In genomic region chr11:95577716-95578460, GRCh38 we compare ENCODE assay signal across 11 cellular contexts.
DNase-seq lines count a peak whose midpoint lies in the region; ATAC-seq lines count a peak whose summit lies in the region.
"Had no signal": no experiment of that assay in that cellular context is flagged by ENCODE, and none has a peak within 500 bp of the region (broad histone marks: within the 10 kb centered on the region; RNA-seq: fewer than 3 reads in every experiment).

No MANE protein-coding gene starts in this region.

- H3K27me3 Mint-ChIP-seq in activated naive CD4-positive, alpha-beta T cell treated with anti-CD3 and anti-CD28 coated beads for 36 hours (ENCODE audit: low read depth): no peaks in the 10 kb centered on the region
- no peaks in the 10 kb centered on the region for H3K27me3 Mint-ChIP-seq in activated naive CD4-positive, alpha-beta T cell treated with anti-CD3 and anti-CD28 coated beads, Interleukin-2, amount 10 ng/mL, durations not matched to agents 7 days and 5 days
- H3K27me3 Mint-ChIP-seq: activated CD4-positive, alpha-beta T cell treated with anti-CD3 and anti-CD28 coated beads, Interleukin-2, amount 10 ng/mL, durations not matched to agents 7 days and 5 days had no signal

- H3K27ac ChIP-seq in epithelial cell of prostate: peak overlapping the region; percentile 76

- H3K9me3 Mint-ChIP-seq in activated naive CD4-positive, alpha-beta T cell treated with anti-CD3 and anti-CD28 coated beads for 36 hours: no peaks in the 10 kb centered on the region
- H3K9me3 Mint-ChIP-seq in activated naive CD4-positive, alpha-beta T cell treated with anti-CD3 and anti-CD28 coated beads, Interleukin-2, amount 10 ng/mL, durations not matched to agents 7 days and 5 days: peaks cover 5% of the 10 kb centered on the region
- H3K9me3 Mint-ChIP-seq: CD8-positive, alpha-beta memory T cell had no signal

- H3K27ac Mint-ChIP-seq in activated naive CD4-positive, alpha-beta T cell treated with anti-CD3 and anti-CD28 coated beads for 36 hours: no peak overlapping the region
- no peak overlapping the region for H3K27ac Mint-ChIP-seq in activated naive CD4-positive, alpha-beta T cell treated with anti-CD3 and anti-CD28 coated beads, Interleukin-2, amount 10 ng/mL, durations not matched to agents 7 days and 5 days
- H3K27ac Mint-ChIP-seq: activated CD4-positive, alpha-beta T cell treated with anti-CD3 and anti-CD28 coated beads, Interleukin-2, amount 10 ng/mL, durations not matched to agents 7 days and 5 days; CD8-positive, alpha-beta memory T cell had no signal

- peaks cover 10% of the 10 kb centered on the region for H3K4me1 Mint-ChIP-seq in activated naive CD4-positive, alpha-beta T cell treated with anti-CD3 and anti-CD28 coated beads for 36 hours (ENCODE audit: low read depth)
- H3K4me1 Mint-ChIP-seq in activated naive CD4-positive, alpha-beta T cell treated with anti-CD3 and anti-CD28 coated beads, Interleukin-2, amount 10 ng/mL, durations not matched to agents 7 days and 5 days: no peaks in the 10 kb centered on the region
- H3K4me1 Mint-ChIP-seq: activated CD4-positive, alpha-beta T cell treated with anti-CD3 and anti-CD28 coated beads, Interleukin-2, amount 10 ng/mL, durations not matched to agents 7 days and 5 days; CD8-positive, alpha-beta memory T cell had no signal

- DNase-seq in activated naive CD4-positive, alpha-beta T cell treated with anti-CD3 and anti-CD28 coated beads for 36 hours: peak; percentile 36
- DNase-seq in activated naive CD4-positive, alpha-beta T cell treated with anti-CD3 and anti-CD28 coated beads, Interleukin-2, amount 10 ng/mL, durations not matched to agents 7 days and 5 days: no peak
- DNase-seq in MV-4-11 (lab: John Stamatoyannopoulos, UW) (peak; percentile 76), epithelial cell of prostate (ENCODE audit: low read depth, low spot score) (peak; percentile 64), ureter (ENCODE audit: low spot score) (no peak), occipital lobe (lab: John Stamatoyannopoulos, UW) (no peak)
- no peak for DNase-seq in stimulated activated naive CD8-positive, alpha-beta T cell treated with anti-CD3 and anti-CD28 coated beads, Interleukin-15, Interleukin-2, amounts not matched to agents 100 U/mL and 50 U/mL, for 24 hours
- DNase-seq: activated CD4-positive, alpha-beta T cell treated with anti-CD3 and anti-CD28 coated beads, Interleukin-2, amount 10 ng/mL, durations not matched to agents 7 days and 5 days; CD8-positive, alpha-beta memory T cell; NCI-H1092 treated with DMSO at 0.1 percent for 48 hours had no signal

- ATAC-seq in stimulated activated naive CD8-positive, alpha-beta T cell treated with anti-CD3 and anti-CD28 coated beads, Interleukin-15, Interleukin-2, amounts not matched to agents 100 U/mL and 50 U/mL, for 24 hours: peak; percentile 94
- no peak for ATAC-seq in GM19397 (IDR thresholded peaks at IDR 0.05; ENCODE audit: unreplicated experiment)

- no peaks in the 10 kb centered on the region for H3K36me3 Mint-ChIP-seq in activated naive CD4-positive, alpha-beta T cell treated with anti-CD3 and anti-CD28 coated beads for 36 hours (ENCODE audit: low read depth)
- H3K36me3 Mint-ChIP-seq in activated naive CD4-positive, alpha-beta T cell treated with anti-CD3 and anti-CD28 coated beads, Interleukin-2, amount 10 ng/mL, durations not matched to agents 7 days and 5 days: peaks cover 7% of the 10 kb centered on the region
- H3K36me3 Mint-ChIP-seq: CD8-positive, alpha-beta memory T cell had no signal

- no peak overlapping the region for H3K4me3 Mint-ChIP-seq in activated naive CD4-positive, alpha-beta T cell treated with anti-CD3 and anti-CD28 coated beads for 36 hours
- no peak overlapping the region for H3K4me3 Mint-ChIP-seq in activated naive CD4-positive, alpha-beta T cell treated with anti-CD3 and anti-CD28 coated beads, Interleukin-2, amount 10 ng/mL, durations not matched to agents 7 days and 5 days
- H3K4me3 Mint-ChIP-seq: activated CD4-positive, alpha-beta T cell treated with anti-CD3 and anti-CD28 coated beads, Interleukin-2, amount 10 ng/mL, durations not matched to agents 7 days and 5 days; CD8-positive, alpha-beta memory T cell had no signal

- intact Hi-C loops in activated naive CD4-positive, alpha-beta T cell treated with anti-CD3 and anti-CD28 coated beads for 36 hours (cut with micrococcal nuclease): loop anchor here (1.0 kb wide), 1 partner anchor 22 kb away; no protein-coding TSS in a partner anchor

- CTCF ChIA-PET in activated naive CD4-positive, alpha-beta T cell treated with anti-CD3 and anti-CD28 coated beads for 36 hours (lab: Charles Lee): interaction anchor here (1.1 kb wide), 1 partner anchor 13 kb away, joined by 3 read pairs; no protein-coding TSS in a partner anchor
- CTCF ChIA-PET in activated naive CD4-positive, alpha-beta T cell treated with anti-CD3 and anti-CD28 coated beads, Interleukin-2, amount 10 ng/mL, durations not matched to agents 7 days and 5 days (lab: Charles Lee): no interaction called here

Comparison
In these comparisons a context has a peak if more than half of its experiments do, and no peak if none do; other contexts are left out.
1. DNase-seq: peak in activated naive CD4-positive, alpha-beta T cell treated with anti-CD3 and anti-CD28 coated beads for 36 hours (single experiment), MV-4-11 (single experiment) and epithelial cell of prostate (single experiment); none in activated naive CD4-positive, alpha-beta T cell treated with anti-CD3 and anti-CD28 coated beads, Interleukin-2, amount 10 ng/mL, durations not matched to agents 7 days and 5 days (single experiment), stimulated activated naive CD8-positive, alpha-beta T cell treated with anti-CD3 and anti-CD28 coated beads, Interleukin-15, Interleukin-2, amounts not matched to agents 100 U/mL and 50 U/mL, for 24 hours (single experiment), ureter (single experiment) and occipital lobe (single experiment).